Comparison of ENCODE assay signal across 12 cellular contexts in the genomic region with DNA sequence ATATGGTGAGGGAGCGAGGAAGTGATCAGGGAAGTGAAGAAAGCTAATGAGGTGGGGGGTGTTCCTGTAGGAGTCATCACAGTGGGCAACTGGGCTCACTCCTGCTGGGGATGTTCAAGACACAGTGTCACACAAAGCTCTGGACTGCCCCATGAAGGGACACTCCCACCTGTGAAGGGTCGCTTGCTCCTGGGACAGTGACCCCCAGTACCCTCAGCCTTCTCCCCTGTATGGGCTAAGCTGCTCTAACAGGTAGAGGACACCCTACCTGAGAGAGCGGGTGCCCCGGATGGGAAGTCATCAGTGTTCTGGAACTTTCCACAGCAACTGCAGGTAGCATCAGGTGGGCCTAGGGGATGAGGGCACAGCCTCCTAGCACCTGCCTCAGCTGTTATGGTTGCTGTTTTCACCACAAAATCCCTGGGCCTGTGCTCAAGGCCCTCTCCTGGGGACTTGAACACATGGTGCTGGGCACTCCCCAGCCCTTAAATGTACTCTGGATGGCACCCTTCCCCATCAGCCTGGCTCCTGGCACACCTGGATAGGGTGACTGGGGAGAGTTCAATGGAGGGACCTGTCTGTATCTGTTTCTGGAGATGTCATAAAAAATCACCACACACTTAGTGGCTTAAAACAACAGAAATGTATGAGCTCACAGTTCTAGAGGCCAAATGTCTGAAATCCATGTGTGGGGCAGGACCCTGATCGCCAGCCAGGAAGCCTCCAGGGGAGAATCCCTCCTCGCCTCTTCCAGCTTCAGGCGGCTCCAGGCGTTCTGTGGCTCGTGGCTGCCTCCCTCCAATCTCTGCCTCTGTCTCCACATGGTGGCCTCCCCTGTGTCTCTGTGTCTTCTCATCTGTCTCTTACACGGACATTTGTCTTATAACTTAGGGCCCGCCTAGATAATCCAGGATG.
DNase-seq lines count a peak whose midpoint lies in the region; ATAC-seq, FAIRE-seq and TF ChIP-seq lines count a peak whose summit lies in the region.
"Had no signal": no experiment of that assay in that cellular context is flagged by ENCODE, and none has a peak within 500 bp of the region (broad histone marks: within the 10 kb centered on the region; RNA-seq: fewer than 3 reads in every experiment).

No MANE protein-coding gene starts in this region.

- H3K4me1 ChIP-seq in SJCRH30 (peaks cover 62% of the 10 kb centered on the region), neuronal stem cell (ENCODE audit: control insufficient read depth in 2 of 2, insufficient read depth in 1 of 2, low read depth in 1 of 2, low read length in 2 of 2) (peaks cover 0 to 10% of the 10 kb centered on the region in 2 donors)

- H4K8ac ChIP-seq in neuronal stem cell (ENCODE audit: low read depth, low read length), result no peak overlapping the region

- no peak overlapping the region for H3K9ac ChIP-seq in neuronal stem cell (ENCODE audit: low read depth, low read length, poor library complexity)

- no peak overlapping the region for H3K14ac ChIP-seq in neuronal stem cell (ENCODE audit: low read length)

- peak overlapping the region; percentile 15 for H2AK5ac ChIP-seq in neuronal stem cell (ENCODE audit: low read depth, low read length)

- H3K27me3 ChIP-seq in SJCRH30, result no peaks in the 10 kb centered on the region
- peaks cover 0 to 5% (median 0%) of the 10 kb centered on the region in 3 experiments for H3K27me3 ChIP-seq in neuronal stem cell (ENCODE audit: control insufficient read depth in 3 of 3, insufficient read depth in 3 of 3, low read depth in 1 of 3, low read length in 3 of 3)
- H3K27me3 ChIP-seq: brain microvascular endothelial cell had no signal

- H3K36me3 ChIP-seq in SJCRH30, result no peaks in the 10 kb centered on the region
- H3K36me3 ChIP-seq in neuronal stem cell (replicated peaks in 1 of 2; ENCODE audit: control insufficient read depth in 2 of 2, insufficient read depth in 2 of 2, low read length in 2 of 2), result no peaks in the 10 kb centered on the region
- H3K36me3 ChIP-seq: brain microvascular endothelial cell had no signal

- no peak overlapping the region for H3K23ac ChIP-seq in neuronal stem cell (ENCODE audit: low read depth, low read length, poor library complexity)

- no peak for FAIRE-seq in GM12891 (lab: Jason Lieb, UNC)

- H3K4me3 ChIP-seq in AG10803 (ENCODE audit: low read length) (no peak overlapping the region), SJCRH30 (no peak overlapping the region), fibroblast of villous mesenchyme (ENCODE audit: low read depth, low read length) (no peak overlapping the region), neuronal stem cell (ENCODE audit: low read length in 2 of 2) (peak overlapping the region in 1 of 2 donors; percentile 9)

- peak overlapping the region; percentile 73 for H3K18ac ChIP-seq in neuronal stem cell (ENCODE audit: low read length)

- H3K9me3 ChIP-seq in SJCRH30 (replicated peaks) (no peaks in the 10 kb centered on the region), neuronal stem cell (replicated peaks in 1 of 2; ENCODE audit: control insufficient read depth in 2 of 2, insufficient read depth in 1 of 2, low read depth in 1 of 2, low read length in 2 of 2) (peaks cover 0 to 2% of the 10 kb centered on the region in 2 donors)

- no peak for TF ChIP-seq POLR2A in GM12891 (IDR thresholded peaks at IDR 0.05; ENCODE audit: low read depth, low read length)

- H2AFZ ChIP-seq in neuronal stem cell (ENCODE audit: low read length), result no peak overlapping the region

- no peak overlapping the region for H4K91ac ChIP-seq in neuronal stem cell (ENCODE audit: low read depth, low read length, poor library complexity)

- no peak for ATAC-seq in HG02759 (IDR thresholded peaks at IDR 0.05; ENCODE audit: unreplicated experiment)
- ATAC-seq: effector memory CD8-positive, alpha-beta T cell; Panc1 had no signal

- no peak overlapping the region for H2BK12ac ChIP-seq in neuronal stem cell (ENCODE audit: low read length)

- TF ChIP-seq CTCF in AG10803 (conservative IDR thresholded peaks at IDR 0.05; ENCODE audit: low read length) (no peak), fibroblast of villous mesenchyme (IDR thresholded peaks at IDR 0.05; ENCODE audit: insufficient read depth, low read depth, low read length) (no peak)

- peak overlapping the region; percentile 48 for H3K27ac ChIP-seq in SJCRH30
- H3K27ac ChIP-seq in neuronal stem cell (replicated peaks; ENCODE audit: low read length), result no peak overlapping the region
- H3K27ac ChIP-seq: brain microvascular endothelial cell had no signal

- no peaks in the 10 kb centered on the region for H3K79me1 ChIP-seq in neuronal stem cell (ENCODE audit: low read depth, low read length)

- H3K4me2 ChIP-seq in neuronal stem cell (ENCODE audit: insufficient read depth, low read length, poor library complexity, severe bottlenecking), result no peak overlapping the region

- peak overlapping the region; percentile 60 for H2BK5ac ChIP-seq in neuronal stem cell (ENCODE audit: low read length)

- no CpG with 5 or more reads among the region's 11 CpGs for WGBS in neuronal stem cell (ENCODE audit: extremely low coverage in 2 of 2, insufficient read length in 2 of 2, insufficient replicate concordance in 1 of 2), 2 donors

- peak; percentile 61 for DNase-seq in AG10803 (ENCODE audit: low read depth)
- DNase-seq in SJCRH30, result peak in 1 of 2 experiments; percentile 91
- peak; percentile 84 for DNase-seq in fibroblast of villous mesenchyme (ENCODE audit: low read depth)
- no peak for DNase-seq in neuronal stem cell (ENCODE audit: low spot score)
- DNase-seq in GM12891 (ENCODE audit: insufficient read length, low spot score), result no peak
- DNase-seq in C1 segment of cervical spinal cord (lab: John Stamatoyannopoulos, UW), result no peak
- no peak for DNase-seq in KG1 (lab: John Stamatoyannopoulos, UW)
- DNase-seq: brain microvascular endothelial cell; effector memory CD8-positive, alpha-beta T cell; NCI-H524 treated with DMSO at 0.1 percent for 48 hours had no signal

- no peak overlapping the region for H3K4ac ChIP-seq in neuronal stem cell (ENCODE audit: low read length)

- no peak overlapping the region for H2BK120ac ChIP-seq in neuronal stem cell (ENCODE audit: low read depth, low read length)

- H2BK15ac ChIP-seq in neuronal stem cell (ENCODE audit: low read length), result peak overlapping the region; percentile 50

TF ChIP-seq in GM12891, 5 proteins besides CTCF, POLR2A, EP300 and RAD21:
- TF ChIP-seq TAF1 (IDR thresholded peaks at IDR 0.05; ENCODE audit: low read depth, low read length), result no peak
- TF ChIP-seq SPI1 (IDR thresholded peaks at IDR 0.05; ENCODE audit: low read depth, low read length), result no peak
- TF ChIP-seq POLR2AphosphoS5 (IDR thresholded peaks at IDR 0.05; ENCODE audit: low read depth, low read length), result no peak
- TF ChIP-seq POU2F2 (IDR thresholded peaks at IDR 0.05; ENCODE audit: low read depth, low read length), result no peak

Comparison
In these comparisons a context has a peak if more than half of its experiments do, and no peak if none do; other contexts are left out.
1. DNase-seq: peak in AG10803 (single experiment) and fibroblast of villous mesenchyme (single experiment); none in neuronal stem cell (single experiment), GM12891 (single experiment), C1 segment of cervical spinal cord (0 of 14) and KG1 (single experiment).